In genomic region chr11:133935551-133935910, GRCh38 we compare ENCODE assay signal across 20 cellular contexts. TPM values are rescaled to one million over a fixed set of nuclear protein-coding genes. Genes with fewer than 3 reads are reported as not detected.
DNase-seq lines count a peak whose midpoint lies in the region; TF ChIP-seq lines count a peak whose summit lies in the region.
"Had no signal": no experiment of that assay in that cellular context is flagged by ENCODE, and none has a peak within 500 bp of the region (broad histone marks: within the 10 kb centered on the region; RNA-seq: fewer than 3 reads in every experiment).

No MANE protein-coding gene starts in this region.

- no peak for TF ChIP-seq EP300 in esophagus muscularis mucosa (IDR thresholded peaks at IDR 0.05)

- peaks cover 0 to 35% (median 0%) of the 10 kb centered on the region in 11 experiments; a peak in 1 of 22 replicates for H4K20me1 ChIP-seq in BLaER1 treated with 17β-estradiol and CSF1 and Interleukin-3, amounts not matched to agents 10 nM and 100 nM
- H4K20me1 ChIP-seq in smooth muscle cell (ENCODE audit: low read depth), result no peaks in the 10 kb centered on the region

- H3K4me3 Mint-ChIP-seq in activated CD4-positive, alpha-beta T cell treated with anti-CD3 and anti-CD28 coated beads, Interleukin-2, amount 10 ng/mL, durations not matched to agents 7 days and 5 days, result no peak overlapping the region
- H3K4me3 Mint-ChIP-seq: CD4-positive, alpha-beta memory T cell; IgD-negative memory B cell had no signal

- peaks cover 0 to 28% (median 17%) of the 10 kb centered on the region in 10 experiments; a peak in 16 of 20 replicates for H3K4me1 ChIP-seq in BLaER1 treated with 17β-estradiol and CSF1 and Interleukin-3, amounts not matched to agents 10 nM and 100 nM
- peaks cover 21 to 56% (median 36%) of the 10 kb centered on the region in 4 donors for H3K4me1 ChIP-seq in esophagus muscularis mucosa
- H3K4me1 ChIP-seq in smooth muscle cell (ENCODE audit: low read depth), result peaks cover 8% of the 10 kb centered on the region
- H3K4me1 ChIP-seq: HAP-1 had no signal

- peaks cover 9% of the 10 kb centered on the region for H3F3A ChIP-seq in smooth muscle cell (ENCODE audit: low read depth)

- H3K79me2 ChIP-seq in smooth muscle cell (ENCODE audit: low read depth), result no peaks in the 10 kb centered on the region

- H3K27ac ChIP-seq in BLaER1 treated with 17β-estradiol and CSF1 and Interleukin-3, amounts not matched to agents 10 nM and 100 nM, result no peak overlapping the region
- H3K27ac ChIP-seq in esophagus muscularis mucosa (replicated peaks in 1 of 4), result peak overlapping the region in 3 of 4 donors; percentile 48 to 68 (median 59)
- no peak overlapping the region for H3K27ac ChIP-seq in smooth muscle cell (ENCODE audit: low read depth)
- H3K27ac ChIP-seq: 22Rv1, GM23248, HL-60, KMS-11 had no signal

- peak overlapping the region in 1 of 11 experiments; percentile 24; a peak in 1 of 22 replicates for H3K9ac ChIP-seq in BLaER1 treated with 17β-estradiol and CSF1 and Interleukin-3, amounts not matched to agents 10 nM and 100 nM
- H3K9ac ChIP-seq in smooth muscle cell (ENCODE audit: low read depth), result no peak overlapping the region
- H3K9ac ChIP-seq: GM23248, KMS-11 had no signal

- POLR2A ChIA-PET in activated CD4-positive, alpha-beta T cell treated with anti-CD3 and anti-CD28 coated beads, Interleukin-2, amount 10 ng/mL, durations not matched to agents 7 days and 5 days (lab: Charles Lee), result no interaction called here

- H3K36me3 ChIP-seq in BLaER1 treated with 17β-estradiol and CSF1 and Interleukin-3, amounts not matched to agents 10 nM and 100 nM, result no peaks in the 10 kb centered on the region
- H3K36me3 ChIP-seq in esophagus muscularis mucosa (peaks cover 27 to 75% (median 66%) of the 10 kb centered on the region in 4 donors), smooth muscle cell (ENCODE audit: low read depth) (no peaks in the 10 kb centered on the region)
- H3K36me3 ChIP-seq: HAP-1 had no signal

- peaks cover 42% of the 10 kb centered on the region for H3K4me1 Mint-ChIP-seq in activated CD4-positive, alpha-beta T cell treated with anti-CD3 and anti-CD28 coated beads, Interleukin-2, amount 10 ng/mL, durations not matched to agents 7 days and 5 days

- intact Hi-C loops in esophagus muscularis mucosa (cut with DNase I), result no loop called here

- TF ChIP-seq CTCF in esophagus muscularis mucosa (IDR thresholded peaks at IDR 0.05) (no peak), smooth muscle cell (IDR thresholded peaks at IDR 0.05; ENCODE audit: borderline replicate concordance, insufficient read depth, poor library complexity, severe bottlenecking) (no peak)

- no peak for DNase-seq in activated CD4-positive, alpha-beta T cell treated with anti-CD3 and anti-CD28 coated beads, Interleukin-2, amount 10 ng/mL, durations not matched to agents 7 days and 5 days
- DNase-seq in activated CD4-positive, alpha-beta T cell treated with anti-CD3 and anti-CD28 coated beads, Interleukin-2, amount 50 U/mL, for 1 hour, result no peak
- no peak for DNase-seq in esophagus muscularis mucosa (ENCODE audit: extremely low spot score)
- no peak for DNase-seq in smooth muscle cell (lab: John Stamatoyannopoulos, UW; ENCODE audit: unreplicated experiment)
- no peak for DNase-seq in AG08396 (ENCODE audit: low spot score)
- no peak for DNase-seq in hepatic stellate cell (ENCODE audit: low spot score)
- DNase-seq: COR-L47, GM23248, NCI-H1048, NCI-H1694, NCI-H2029 treated with DMSO at 0.1 percent for 48 hours, RPMI8226, SHP77 treated with DMSO at 0.1 percent for 48 hours had no signal

- peaks cover 59% of the 10 kb centered on the region for H3K36me3 Mint-ChIP-seq in activated CD4-positive, alpha-beta T cell treated with anti-CD3 and anti-CD28 coated beads, Interleukin-2, amount 10 ng/mL, durations not matched to agents 7 days and 5 days (ENCODE audit: low read depth)
- H3K36me3 Mint-ChIP-seq: IgD-negative memory B cell had no signal

- CTCF ChIA-PET in activated CD4-positive, alpha-beta T cell treated with anti-CD3 and anti-CD28 coated beads, Interleukin-2, amount 10 ng/mL, durations not matched to agents 7 days and 5 days (lab: Charles Lee), result interaction anchor here (3.0 kb wide), 1 partner anchor 8 kb away, joined by 15 read pairs; no protein-coding TSS in a partner anchor

- no peaks in the 10 kb centered on the region for H3K27me3 ChIP-seq in BLaER1 treated with 17β-estradiol and CSF1 and Interleukin-3, amounts not matched to agents 10 nM and 100 nM
- H3K27me3 ChIP-seq in esophagus muscularis mucosa (no peaks in the 10 kb centered on the region), smooth muscle cell (ENCODE audit: low read depth) (no peaks in the 10 kb centered on the region)

- H3K4me2 ChIP-seq in BLaER1 treated with 17β-estradiol and CSF1 and Interleukin-3, amounts not matched to agents 10 nM and 100 nM, result peak overlapping the region in 7 of 11 experiments; percentile 46 to 75 (median 65); a peak in 13 of 22 replicates
- H3K4me2 ChIP-seq in smooth muscle cell, result peak overlapping the region; percentile 63
- H3K4me2 ChIP-seq: KMS-11 had no signal

- H3K9me3 ChIP-seq in BLaER1 treated with 17β-estradiol and CSF1 and Interleukin-3, amounts not matched to agents 10 nM and 100 nM (replicated peaks in 1 of 11), result no peaks in the 10 kb centered on the region
- no peaks in the 10 kb centered on the region for H3K9me3 ChIP-seq in esophagus muscularis mucosa
- H3K9me3 ChIP-seq in smooth muscle cell (replicated peaks; ENCODE audit: low read depth), result no peaks in the 10 kb centered on the region
- H3K9me3 ChIP-seq: HAP-1 had no signal

- no peak for TF ChIP-seq POLR2A in esophagus muscularis mucosa (IDR thresholded peaks at IDR 0.05; ENCODE audit: low read depth)

- peak overlapping the region; percentile 14 for H3K27ac Mint-ChIP-seq in activated CD4-positive, alpha-beta T cell treated with anti-CD3 and anti-CD28 coated beads, Interleukin-2, amount 10 ng/mL, durations not matched to agents 7 days and 5 days

- WGBS in esophagus muscularis mucosa, result 90% methylated on average over 12 of the region's 15 CpGs
- WGBS in smooth muscle cell (ENCODE audit: low lambda C conversion rate), result 98% methylated on average over 15 of the region's 15 CpGs

- H3K9me3 Mint-ChIP-seq in activated CD4-positive, alpha-beta T cell treated with anti-CD3 and anti-CD28 coated beads, Interleukin-2, amount 10 ng/mL, durations not matched to agents 7 days and 5 days, result peaks cover 2% of the 10 kb centered on the region
- H3K9me3 Mint-ChIP-seq: CD4-positive, alpha-beta memory T cell had no signal

- no peak overlapping the region for H3K4me3 ChIP-seq in BLaER1 treated with 17β-estradiol and CSF1 and Interleukin-3, amounts not matched to agents 10 nM and 100 nM
- H3K4me3 ChIP-seq in esophagus muscularis mucosa, result no peak overlapping the region
- H3K4me3 ChIP-seq in smooth muscle cell, result no peak overlapping the region
- H3K4me3 ChIP-seq: GM23248, HAP-1 had no signal

- H2AFZ ChIP-seq in smooth muscle cell (ENCODE audit: low read depth), result no peak overlapping the region
- H2AFZ ChIP-seq: GM23248 had no signal

- no peaks in the 10 kb centered on the region for H3K27me3 Mint-ChIP-seq in activated CD4-positive, alpha-beta T cell treated with anti-CD3 and anti-CD28 coated beads, Interleukin-2, amount 10 ng/mL, durations not matched to agents 7 days and 5 days
- H3K27me3 Mint-ChIP-seq: CD4-positive, alpha-beta memory T cell had no signal

RNA-seq across cellular contexts. Expression of gene IGSF9B, which starts 21.2 kb away (rescaled TPM):
- total RNA-seq in activated CD4-positive, alpha-beta T cell treated with anti-CD3 and anti-CD28 coated beads, Interleukin-2, amount 10 ng/mL, durations not matched to agents 7 days and 5 days, result 100 to 1,000 TPM; 130 to 142 TPM
- 100 to 1,000 TPM in 1 of 4 donors, 10 to 100 TPM in 3; 21.7 to 130 (median 58.6) TPM for total RNA-seq in esophagus muscularis mucosa
- total RNA-seq in smooth muscle cell, result 1.7 and 3.0 TPM in 2 replicates
- 0.82 and 1.8 TPM in 2 replicates for polyA plus RNA-seq in smooth muscle cell
- total RNA-seq: GM23248 had no signal
- polyA plus RNA-seq: IgD-negative memory B cell had no signal

Comparison
In these comparisons a context has a peak if more than half of its experiments do, and no peak if none do; other contexts are left out.
1. H3K27ac ChIP-seq: peak in esophagus muscularis mucosa (3 of 4); none in BLaER1 treated with 17β-estradiol and CSF1 and Interleukin-3, amounts not matched to agents 10 nM and 100 nM (0 of 11) and smooth muscle cell (single experiment).